Comparison of ENCODE assay signal across 1 cellular context in genomic region chr2:151816858-151817257, GRCh38.
TF ChIP-seq lines count a peak whose summit lies in the region.

No MANE protein-coding gene starts in this region.

TF ChIP-seq in HepG2, 621 proteins besides CTCF, POLR2A, EP300 and RAD21 (continued from another document):
- TF ChIP-seq, protein P1, sequence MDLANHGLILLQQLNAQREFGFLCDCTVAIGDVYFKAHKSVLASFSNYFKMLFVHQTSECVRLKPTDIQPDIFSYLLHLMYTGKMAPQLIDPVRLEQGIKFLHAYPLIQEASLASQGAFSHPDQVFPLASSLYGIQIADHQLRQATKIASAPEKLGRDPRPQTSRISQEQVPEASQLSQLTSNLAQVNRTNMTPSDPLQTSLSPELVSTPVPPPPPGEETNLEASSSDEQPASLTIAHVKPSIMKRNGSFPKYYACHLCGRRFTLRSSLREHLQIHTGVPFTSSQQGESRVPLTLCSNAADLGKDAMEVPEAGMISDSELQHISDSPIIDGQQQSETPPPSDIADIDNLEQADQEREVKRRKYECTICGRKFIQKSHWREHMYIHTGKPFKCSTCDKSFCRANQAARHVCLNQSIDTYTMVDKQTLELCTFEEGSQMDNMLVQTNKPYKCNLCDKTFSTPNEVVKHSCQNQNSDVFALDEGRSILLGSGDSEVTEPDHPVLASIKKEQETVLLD (CRISPR knock-in tag; IDR thresholded peaks at IDR 0.05; ENCODE audit: low read depth): no peak
- TF ChIP-seq, protein P2, sequence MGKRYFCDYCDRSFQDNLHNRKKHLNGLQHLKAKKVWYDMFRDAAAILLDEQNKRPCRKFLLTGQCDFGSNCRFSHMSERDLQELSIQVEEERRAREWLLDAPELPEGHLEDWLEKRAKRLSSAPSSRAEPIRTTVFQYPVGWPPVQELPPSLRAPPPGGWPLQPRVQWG (CRISPR knock-in tag; IDR thresholded peaks at IDR 0.05; ENCODE audit: borderline replicate concordance, low read depth): no peak
- TF ChIP-seq, protein P3, sequence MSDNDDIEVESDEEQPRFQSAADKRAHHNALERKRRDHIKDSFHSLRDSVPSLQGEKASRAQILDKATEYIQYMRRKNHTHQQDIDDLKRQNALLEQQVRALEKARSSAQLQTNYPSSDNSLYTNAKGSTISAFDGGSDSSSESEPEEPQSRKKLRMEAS (IDR thresholded peaks at IDR 0.05): no peak
- TF ChIP-seq RBM22 (optimal IDR thresholded peaks at IDR 0.05; ENCODE audit: low read length) (peak; percentile 34), ZNF674 (CRISPR knock-in tag; IDR thresholded peaks at IDR 0.05; ENCODE audit: low read depth) (no peak), HDAC2 (CRISPR knock-in tag; IDR thresholded peaks at IDR 0.05) (no peak)
TF ChIP-seq in HepG2: peak in this region for 1.
